23 cellular contexts compared by ENCODE assay signal in genomic region chr14:96263347-96264199, GRCh38. TPM values are rescaled to one million over a fixed set of nuclear protein-coding genes. Genes with fewer than 3 reads are reported as not detected.
DNase-seq lines count a peak whose midpoint lies in the region; ATAC-seq and TF ChIP-seq lines count a peak whose summit lies in the region.
"Had no signal": no experiment of that assay in that cellular context is flagged by ENCODE, and none has a peak within 500 bp of the region (broad histone marks: within the 10 kb centered on the region; RNA-seq: fewer than 3 reads in every experiment).

No MANE protein-coding gene starts in this region.

- TF ChIP-seq CTCF in WERI-Rb-1 (IDR thresholded peaks at IDR 0.05; ENCODE audit: low read depth, low read length) (no peak), PC-3 (conservative IDR thresholded peaks at IDR 0.05; ENCODE audit: low read depth, low read length) (no peak)

- peak overlapping the region; percentile 26 for H2AK5ac ChIP-seq in mesenchymal stem cell (ENCODE audit: low read length, severe bottlenecking)

- no peaks in the 10 kb centered on the region for H3K9me2 ChIP-seq in PC-3 (replicated peaks; ENCODE audit: low read length)

- no peak overlapping the region for H2BK120ac ChIP-seq in mesenchymal stem cell (ENCODE audit: low read depth, low read length)

- no peak overlapping the region for H3K23ac ChIP-seq in mesenchymal stem cell (ENCODE audit: low read length in 2 of 2)

- peak overlapping the region; percentile 26 for H2BK15ac ChIP-seq in mesenchymal stem cell (ENCODE audit: low read depth, poor library complexity, severe bottlenecking)

- no peaks in the 10 kb centered on the region for H4K20me1 ChIP-seq in PC-3 (ENCODE audit: low read length)

- H3K27ac ChIP-seq in WERI-Rb-1 (no peak overlapping the region), mesenchymal stem cell (ENCODE audit: low read length, poor library complexity, severe bottlenecking) (no peak overlapping the region), PC-3 (ENCODE audit: low read length) (no peak overlapping the region)
- H3K27ac ChIP-seq: psoas muscle, thyroid gland had no signal

- H3K18ac ChIP-seq in mesenchymal stem cell (ENCODE audit: low read depth in 1 of 2, low read length in 2 of 2): peak overlapping the region in 1 of 2 experiments; percentile 48

- H3K9me3 ChIP-seq in WERI-Rb-1 (ENCODE audit: severe bottlenecking) (no peaks in the 10 kb centered on the region), mesenchymal stem cell (ENCODE audit: control insufficient read depth, low read length) (peaks cover 14% of the 10 kb centered on the region), PC-3 (ENCODE audit: low read length) (no peaks in the 10 kb centered on the region)
- H3K9me3 ChIP-seq: BE2C, psoas muscle, thyroid gland had no signal

- no peaks in the 10 kb centered on the region for H3F3A ChIP-seq in PC-3 (ENCODE audit: low read length, unreplicated experiment)

- H3K4me2 ChIP-seq in mesenchymal stem cell (ENCODE audit: low read length, poor library complexity, severe bottlenecking): no peak overlapping the region
- no peak overlapping the region for H3K4me2 ChIP-seq in PC-3 (ENCODE audit: low read length)

- H3K79me1 ChIP-seq in mesenchymal stem cell (replicated peaks; ENCODE audit: low read length, poor library complexity, severe bottlenecking): peaks cover 28% of the 10 kb centered on the region

- peak overlapping the region in 1 of 2 experiments; percentile 77 for H2BK12ac ChIP-seq in mesenchymal stem cell (ENCODE audit: low read length in 2 of 2)

- H2BK5ac ChIP-seq in mesenchymal stem cell (ENCODE audit: low read depth, low read length, poor library complexity, severe bottlenecking): no peak overlapping the region

- no peaks in the 10 kb centered on the region for H3K36me3 ChIP-seq in WERI-Rb-1
- peaks cover 23 to 68% of the 10 kb centered on the region in 2 experiments for H3K36me3 ChIP-seq in mesenchymal stem cell (ENCODE audit: control insufficient read depth in 1 of 2, insufficient read depth in 2 of 2, low read depth in 1 of 2, low read length in 2 of 2)
- H3K36me3 ChIP-seq in PC-3 (ENCODE audit: low read depth, low read length): no peaks in the 10 kb centered on the region
- H3K36me3 ChIP-seq: BE2C, thyroid gland had no signal

- H3K4me1 ChIP-seq in mesenchymal stem cell (ENCODE audit: control insufficient read depth, insufficient read depth, low read depth, low read length): peaks cover 31% of the 10 kb centered on the region
- H3K4me1 ChIP-seq in PC-3 (ENCODE audit: insufficient read depth, low read length): peaks cover 12% of the 10 kb centered on the region
- H3K4me1 ChIP-seq: psoas muscle had no signal

- 89% methylated on average over 17 of the region's 20 CpGs for WGBS in mesenchymal stem cell

- H3K27me3 ChIP-seq in WERI-Rb-1 (ENCODE audit: insufficient read depth, low read depth, severe bottlenecking) (no peaks in the 10 kb centered on the region), mesenchymal stem cell (ENCODE audit: control insufficient read depth in 1 of 2, insufficient read depth in 1 of 2, low read length in 2 of 2) (no peaks in the 10 kb centered on the region), PC-3 (ENCODE audit: low read length) (no peaks in the 10 kb centered on the region)
- H3K27me3 ChIP-seq: BE2C, thyroid gland had no signal

- no peak overlapping the region for H2AFZ ChIP-seq in mesenchymal stem cell (ENCODE audit: low read depth, low read length)
- H2AFZ ChIP-seq in PC-3 (ENCODE audit: low read length): no peak overlapping the region

- H3K4ac ChIP-seq in mesenchymal stem cell (ENCODE audit: low read depth in 1 of 2, low read length in 2 of 2): no peak overlapping the region

- no peak overlapping the region for H3K4me3 ChIP-seq in Jurkat, Clone E6-1 (ENCODE audit: low read length)
- H3K4me3 ChIP-seq in WERI-Rb-1 (ENCODE audit: low read depth, low read length) (no peak overlapping the region), mesenchymal stem cell (ENCODE audit: insufficient read depth in 1 of 2, low read depth in 1 of 2, low read length in 2 of 2) (no peak overlapping the region), PC-3 (ENCODE audit: low read length) (no peak overlapping the region)
- H3K4me3 ChIP-seq: lung, psoas muscle, thyroid gland had no signal

- H3K14ac ChIP-seq in mesenchymal stem cell (ENCODE audit: low read length in 2 of 2): no peak overlapping the region

- H3K9ac ChIP-seq in mesenchymal stem cell (ENCODE audit: low read length): no peak overlapping the region
- H3K9ac ChIP-seq in PC-3 (ENCODE audit: low read length): no peak overlapping the region

- peak overlapping the region; percentile 56 for H4K91ac ChIP-seq in mesenchymal stem cell (ENCODE audit: low read length)

- H4K8ac ChIP-seq in mesenchymal stem cell (ENCODE audit: low read length): no peak overlapping the region

- peak; percentile 11 for DNase-seq in DMS 273 treated with DMSO at 0.1 percent for 48 hours (lab: John Stamatoyannopoulos, UW)
- DNase-seq in Jurkat, Clone E6-1 (ENCODE audit: low read depth, low spot score): peak; percentile 12
- peak; percentile 25 for DNase-seq in WERI-Rb-1
- DNase-seq in mesenchymal stem cell: no peak
- DNase-seq in PC-3: no peak
- DNase-seq in GM03348 (ENCODE audit: low spot score): no peak
- no peak for DNase-seq in effector CD8-positive, alpha-beta T cell (lab: John Stamatoyannopoulos, UW)
- no peak for DNase-seq in stimulated activated CD4-positive, alpha-beta T cell treated with anti-CD3 and anti-CD28 coated beads, Interleukin-4, amount 100 ng/mL, for 1 hour
- DNase-seq: activated CD4-positive, alpha-beta T cell treated with anti-CD3 and anti-CD28 coated beads, Interleukin-2, amount 50 U/mL, for 48 hours; activated T-cell treated with anti-CD3 and anti-CD28 coated beads, Interleukin-2, amount 50 U/mL, for 48 hours; BE2C; HCEC 1CT; immature natural killer cell; Kasumi-1; NCI-H1436 treated with DMSO at 0.1 percent for 48 hours; NCI-H345; nephron progenitor cell; psoas muscle; stimulated activated CD4-positive, alpha-beta T cell treated with anti-CD3 and anti-CD28 coated beads, Interleukin-12 subunit alpha, Interleukin-12 subunit beta, amount 100 ng/mL, for 4 hours; stimulated activated naive B cell treated with anti-CD40 and anti-IgM and Interleukin-4, amounts not matched to agents 10 μg/mL and 1 μg/mL and 100 μg/mL, for 72 hours; thyroid gland had no signal

- BruUV-seq in PC-3 (replicated peaks; lab: Mats Ljungman, UMichigan): no TSS peak

- CTCF ChIA-PET in PC-3 (lab: Charles Lee): interaction anchor here (0.6 kb wide), 1 partner anchor 811 kb away, joined by 4 read pairs; no protein-coding TSS in a partner anchor

- H3K79me2 ChIP-seq in PC-3 (ENCODE audit: low read length): no peaks in the 10 kb centered on the region

- POLR2A ChIA-PET in PC-3 (lab: Charles Lee; ENCODE audit: unreplicated experiment): no interaction called here

- intact Hi-C loops in PC-3 (cut with micrococcal nuclease): no loop called here

- no peak for ATAC-seq in PC-3
- ATAC-seq: psoas muscle; stimulated activated naive B cell treated with anti-CD40 and anti-IgM and Interleukin-4, amounts not matched to agents 10 μg/mL and 1 μg/mL and 100 μg/mL, for 72 hours had no signal

RNA-seq across cellular contexts. Expression of gene BDKRB1, which starts 7.6 kb away (rescaled TPM):
- not detected for polyA plus RNA-seq in Jurkat, Clone E6-1 (2012; ENCODE audit: insufficient read depth, insufficient read length)
- polyA plus RNA-seq in mesenchymal stem cell (2013, experiment 1 of 2): 18.7 TPM
- 18.7 TPM for polyA plus RNA-seq in mesenchymal stem cell (2013, experiment 2 of 2)
- total RNA-seq in PC-3 (2014; rRNA removed): 0.69 TPM in 1 of 2 replicates, not detected in the other
- total RNA-seq: dermis microvascular lymphatic vessel endothelial cell had no signal
- polyA plus RNA-seq: immature natural killer cell had no signal

RNA-seq across cellular contexts. Expression of gene BDKRB2, which starts 58.9 kb away (rescaled TPM):
- polyA plus RNA-seq in Jurkat, Clone E6-1 (2012; ENCODE audit: insufficient read depth, insufficient read length): not detected
- polyA plus RNA-seq in mesenchymal stem cell (2013, experiment 1 of 2): 16.1 TPM
- 16.1 TPM for polyA plus RNA-seq in mesenchymal stem cell (2013, experiment 2 of 2)
- 0.06 and 0.07 TPM in 2 replicates for total RNA-seq in PC-3 (2014; rRNA removed)
- polyA plus RNA-seq: immature natural killer cell had no signal

Comparison
In these comparisons a context has a peak if more than half of its experiments do, and no peak if none do; other contexts are left out.
1. DNase-seq: peak in DMS 273 treated with DMSO at 0.1 percent for 48 hours (single experiment), Jurkat, Clone E6-1 (single experiment) and WERI-Rb-1 (single experiment); none in mesenchymal stem cell (single experiment), PC-3 (single experiment), GM03348 (single experiment), effector CD8-positive, alpha-beta T cell (single experiment) and stimulated activated CD4-positive, alpha-beta T cell treated with anti-CD3 and anti-CD28 coated beads, Interleukin-4, amount 100 ng/mL, for 1 hour (single experiment).